Comparison of ENCODE assay signal across 8 cellular contexts in the genomic region with DNA sequence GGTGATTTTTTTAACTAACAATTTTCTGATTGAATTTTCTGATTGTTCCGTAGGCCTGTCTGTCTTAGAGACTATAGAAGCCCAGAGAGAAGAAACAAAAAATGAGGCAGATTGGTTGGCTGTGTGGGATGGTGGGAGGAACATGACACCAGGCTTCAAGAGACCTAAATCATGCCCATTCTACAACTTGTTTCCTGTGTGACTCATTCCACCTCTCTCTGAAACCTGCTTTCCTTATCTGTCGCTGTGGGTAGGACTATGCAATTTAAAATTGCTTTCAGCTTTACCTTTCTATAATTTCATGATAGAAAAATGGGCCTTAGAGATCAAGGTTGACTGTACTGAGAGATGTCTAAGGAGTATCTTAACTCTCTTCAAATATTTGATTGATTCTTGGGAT. TPM values are rescaled to one million over a fixed set of nuclear protein-coding genes. Genes with fewer than 3 reads are reported as not detected.
A peak's percentile ranks its signal among the peaks of the same experiment; 100 is the strongest.
DNase-seq lines count a peak whose midpoint lies in the region; ATAC-seq, FAIRE-seq and TF ChIP-seq lines count a peak whose summit lies in the region.

No MANE protein-coding gene starts in this region.

- peaks cover 59% of the 10 kb centered on the region for H3K36me3 Mint-ChIP-seq in activated T-helper 1 cell treated with anti-CD3 and anti-CD28 coated beads, Interleukin-12 subunit alpha, Interleukin-12 subunit beta, Interleukin-2, Interleukin-4 antibody, amounts not matched to agents 30 ng/mL and 10 ng/mL and 1 ng/mL, durations not matched to agents 14 hours and 24 hours and 36 hours (ENCODE audit: low read depth)
- peaks cover 17 to 71% (median 58%) of the 10 kb centered on the region in 5 donors for H3K36me3 Mint-ChIP-seq in naive thymus-derived CD4-positive, alpha-beta T cell

- POLR2A ChIA-PET in naive thymus-derived CD4-positive, alpha-beta T cell (lab: Charles Lee), result interaction anchor here (1.0 to 10.6 kb wide), 3 partner anchors 9 to 17 kb away, joined by 3 to 226 read pairs (median 9); no protein-coding TSS in a partner anchor

- CTCF ChIA-PET in naive thymus-derived CD4-positive, alpha-beta T cell (lab: Charles Lee), result interaction anchor here (1.0 kb wide), 1 partner anchor 8 kb away, joined by 5 read pairs; no protein-coding TSS in a partner anchor

- no peak for TF ChIP-seq POLR2A in GM18505 (IDR thresholded peaks at IDR 0.05; ENCODE audit: borderline replicate concordance, extremely low read depth, insufficient read depth, insufficient read length)
- no peak for TF ChIP-seq POLR2A in H54 (IDR thresholded peaks at IDR 0.05; ENCODE audit: low read depth, low read length)
- TF ChIP-seq POLR2A in heart left ventricle (IDR thresholded peaks at IDR 0.05), result no peak

- DNase-seq in H54 (ENCODE audit: insufficient read length, low spot score) (peak; percentile 25), Karpas-422 (no peak), heart left ventricle (no peak), NCI-H1048 (lab: John Stamatoyannopoulos, UW) (no peak), AG20443 (ENCODE audit: low spot score) (no peak)
- DNase-seq in activated T-helper 1 cell treated with anti-CD3 and anti-CD28 coated beads, Interleukin-12 subunit alpha, Interleukin-12 subunit beta, Interleukin-2, Interleukin-4 antibody, amounts not matched to agents 30 ng/mL and 10 ng/mL and 1 ng/mL, durations not matched to agents 14 hours and 24 hours and 36 hours (ENCODE audit: low spot score), result peak; percentile 50
- peak in 6 of 9 donors; percentile 51 to 86 (median 59) for DNase-seq in naive thymus-derived CD4-positive, alpha-beta T cell

- H3K27ac Mint-ChIP-seq in activated T-helper 1 cell treated with anti-CD3 and anti-CD28 coated beads, Interleukin-12 subunit alpha, Interleukin-12 subunit beta, Interleukin-2, Interleukin-4 antibody, amounts not matched to agents 30 ng/mL and 10 ng/mL and 1 ng/mL, durations not matched to agents 14 hours and 24 hours and 36 hours, result peak overlapping the region; percentile 92
- H3K27ac Mint-ChIP-seq in naive thymus-derived CD4-positive, alpha-beta T cell, result peak overlapping the region; percentile 85 to 98 (median 91)

- no peaks in the 10 kb centered on the region for H3K9me2 ChIP-seq in Karpas-422 (replicated peaks; ENCODE audit: insufficient read depth, low read length)

- H3K36me3 ChIP-seq in Karpas-422 (ENCODE audit: insufficient read depth, low read length), result peaks cover 63% of the 10 kb centered on the region
- H3K36me3 ChIP-seq in naive thymus-derived CD4-positive, alpha-beta T cell (ENCODE audit: control insufficient read depth in 2 of 3, insufficient read depth in 3 of 3, low read length in 3 of 3), result peaks cover 0 to 48% (median 24%) of the 10 kb centered on the region in 3 experiments
- peaks cover 0 to 48% (median 35%) of the 10 kb centered on the region in 9 donors for H3K36me3 ChIP-seq in heart left ventricle

- peaks cover 84% of the 10 kb centered on the region for H3K4me1 Mint-ChIP-seq in activated T-helper 1 cell treated with anti-CD3 and anti-CD28 coated beads, Interleukin-12 subunit alpha, Interleukin-12 subunit beta, Interleukin-2, Interleukin-4 antibody, amounts not matched to agents 30 ng/mL and 10 ng/mL and 1 ng/mL, durations not matched to agents 14 hours and 24 hours and 36 hours (ENCODE audit: low read depth)
- peaks cover 74 to 97% (median 92%) of the 10 kb centered on the region in 7 donors for H3K4me1 Mint-ChIP-seq in naive thymus-derived CD4-positive, alpha-beta T cell

- H3K9me3 ChIP-seq in Karpas-422 (ENCODE audit: low read length), result no peaks in the 10 kb centered on the region
- no peaks in the 10 kb centered on the region for H3K9me3 ChIP-seq in naive thymus-derived CD4-positive, alpha-beta T cell (ENCODE audit: control insufficient read depth in 2 of 3, low read length in 3 of 3)
- H3K9me3 ChIP-seq in heart left ventricle, result no peaks in the 10 kb centered on the region

- H3K27me3 Mint-ChIP-seq in activated T-helper 1 cell treated with anti-CD3 and anti-CD28 coated beads, Interleukin-12 subunit alpha, Interleukin-12 subunit beta, Interleukin-2, Interleukin-4 antibody, amounts not matched to agents 30 ng/mL and 10 ng/mL and 1 ng/mL, durations not matched to agents 14 hours and 24 hours and 36 hours (ENCODE audit: insufficient read depth), result no peaks in the 10 kb centered on the region
- no peaks in the 10 kb centered on the region for H3K27me3 Mint-ChIP-seq in naive thymus-derived CD4-positive, alpha-beta T cell

- H3K9ac ChIP-seq in Karpas-422 (ENCODE audit: low read length), result no peak overlapping the region

- H2AFZ ChIP-seq in Karpas-422 (ENCODE audit: low read length), result no peak overlapping the region

- ATAC-seq in GM18505 (IDR thresholded peaks at IDR 0.05; ENCODE audit: unreplicated experiment) (peak; percentile 82), heart left ventricle (no peak)
- ATAC-seq in naive thymus-derived CD4-positive, alpha-beta T cell, result peak; percentile 83

- peaks cover 15% of the 10 kb centered on the region; the same call in 1 of the 2 replicates for H3K79me2 ChIP-seq in Karpas-422 (ENCODE audit: low read length)

- WGBS in heart left ventricle, 4 donors, result 42 to 91% (median 87%) methylated on average over 2 of the region's 2 CpGs

- no peaks in the 10 kb centered on the region for H3K9me3 Mint-ChIP-seq in activated T-helper 1 cell treated with anti-CD3 and anti-CD28 coated beads, Interleukin-12 subunit alpha, Interleukin-12 subunit beta, Interleukin-2, Interleukin-4 antibody, amounts not matched to agents 30 ng/mL and 10 ng/mL and 1 ng/mL, durations not matched to agents 14 hours and 24 hours and 36 hours
- H3K9me3 Mint-ChIP-seq in naive thymus-derived CD4-positive, alpha-beta T cell, result no peaks in the 10 kb centered on the region

- no peak for TF ChIP-seq CTCF in heart left ventricle (IDR thresholded peaks at IDR 0.05)

- H3K4me1 ChIP-seq in Karpas-422 (ENCODE audit: low read length) (peaks cover 24% of the 10 kb centered on the region), heart left ventricle (peaks cover 0 to 70% (median 11%) of the 10 kb centered on the region in 12 donors)
- peaks cover 92 to 94% of the 10 kb centered on the region in 2 donors for H3K4me1 ChIP-seq in naive thymus-derived CD4-positive, alpha-beta T cell (ENCODE audit: control insufficient read depth in 2 of 2, insufficient read depth in 2 of 2, low read length in 2 of 2)

- no peak overlapping the region for H3K4me3 ChIP-seq in Karpas-422 (ENCODE audit: low read length)
- no peak overlapping the region for H3K4me3 ChIP-seq in naive thymus-derived CD4-positive, alpha-beta T cell (ENCODE audit: low read length)
- H3K4me3 ChIP-seq in heart left ventricle, result no peak overlapping the region

- peak overlapping the region; percentile 46 for H3K27ac ChIP-seq in Karpas-422 (ENCODE audit: low read length)
- H3K27ac ChIP-seq in naive thymus-derived CD4-positive, alpha-beta T cell (ENCODE audit: low read depth, low read length), result peak overlapping the region; percentile 48
- H3K27ac ChIP-seq in heart left ventricle, result peak overlapping the region in 1 of 12 donors; percentile 50

- intact Hi-C loops in activated T-helper 1 cell treated with anti-CD3 and anti-CD28 coated beads, Interleukin-12 subunit alpha, Interleukin-12 subunit beta, Interleukin-2, Interleukin-4 antibody, amounts not matched to agents 30 ng/mL and 10 ng/mL and 1 ng/mL, durations not matched to agents 14 hours and 24 hours and 36 hours (cut with micrococcal nuclease), result loop anchor here (1.0 to 10.0 kb wide), 7 partner anchors 8 to 715 kb away; a partner anchor contains a TSS
- intact Hi-C loops in naive thymus-derived CD4-positive, alpha-beta T cell (cut with micrococcal nuclease), result loop anchor here (1.0 to 10.0 kb wide), 4 partner anchors 8 to 535 kb away; no protein-coding TSS in a partner anchor
- intact Hi-C loops in heart left ventricle (cut with DNase I), result no loop called here

- FAIRE-seq in H54 (lab: Jason Lieb, UNC), result peak; percentile 95

- H3K27me3 ChIP-seq in Karpas-422 (ENCODE audit: low read length) (no peaks in the 10 kb centered on the region), heart left ventricle (no peaks in the 10 kb centered on the region)
- H3K27me3 ChIP-seq in naive thymus-derived CD4-positive, alpha-beta T cell (ENCODE audit: control insufficient read depth in 2 of 2, insufficient read depth in 2 of 2, low read length in 2 of 2), result no peaks in the 10 kb centered on the region

- H3K4me2 ChIP-seq in Karpas-422 (ENCODE audit: low read depth, low read length, poor library complexity, severe bottlenecking), result no peak overlapping the region

- H3K4me3 Mint-ChIP-seq in activated T-helper 1 cell treated with anti-CD3 and anti-CD28 coated beads, Interleukin-12 subunit alpha, Interleukin-12 subunit beta, Interleukin-2, Interleukin-4 antibody, amounts not matched to agents 30 ng/mL and 10 ng/mL and 1 ng/mL, durations not matched to agents 14 hours and 24 hours and 36 hours, result peak overlapping the region; percentile 72
- peak overlapping the region; percentile 25 to 90 (median 78) for H3K4me3 Mint-ChIP-seq in naive thymus-derived CD4-positive, alpha-beta T cell

- H4K20me1 ChIP-seq in Karpas-422 (ENCODE audit: insufficient read depth, low read depth, low read length), result no peaks in the 10 kb centered on the region

RNA-seq across cellular contexts. Expression of a gene that starts 44.5 kb away (rescaled TPM):
- total RNA-seq in Karpas-422 (2014; rRNA removed; shearing (Covaris generic); ENCODE audit: low replicate concordance), result 23.3 and 30.3 TPM in 2 replicates
- total RNA-seq in activated T-helper 1 cell treated with anti-CD3 and anti-CD28 coated beads, Interleukin-12 subunit alpha, Interleukin-12 subunit beta, Interleukin-2, Interleukin-4 antibody, amounts not matched to agents 30 ng/mL and 10 ng/mL and 1 ng/mL, durations not matched to agents 14 hours and 24 hours and 36 hours, result 29.5 and 31.1 TPM in 2 replicates
- total RNA-seq in naive thymus-derived CD4-positive, alpha-beta T cell, result 100 to 1,000 TPM in 4 of 5 experiments, 10 to 100 TPM in 1; 80.3 to 171 (median 152) TPM
- 100 to 1,000 TPM; 132 to 134 TPM for polyA plus RNA-seq in naive thymus-derived CD4-positive, alpha-beta T cell
- total RNA-seq in heart left ventricle, result 10 to 100 TPM; 12.8 to 23.6 (median 18.1) TPM
- 10 to 100 TPM in 1 of 2 donors, 1 to 10 TPM in 1; 7.3 to 26.9 TPM for polyA plus RNA-seq in heart left ventricle

RNA-seq across cellular contexts. Expression of a gene that starts 44.8 kb away (rescaled TPM):
- total RNA-seq in Karpas-422 (2014; rRNA removed; shearing (Covaris generic); ENCODE audit: low replicate concordance), result 7.6 and 22.2 TPM in 2 replicates
- total RNA-seq in activated T-helper 1 cell treated with anti-CD3 and anti-CD28 coated beads, Interleukin-12 subunit alpha, Interleukin-12 subunit beta, Interleukin-2, Interleukin-4 antibody, amounts not matched to agents 30 ng/mL and 10 ng/mL and 1 ng/mL, durations not matched to agents 14 hours and 24 hours and 36 hours, result 28.1 and 36.6 TPM in 2 replicates
- total RNA-seq in naive thymus-derived CD4-positive, alpha-beta T cell, result 10 to 100 TPM; 12.4 to 23.6 (median 15.7) TPM
- polyA plus RNA-seq in naive thymus-derived CD4-positive, alpha-beta T cell, result 10 to 100 TPM; 11.6 to 17.5 TPM
- 10 to 100 TPM; 13.7 to 35.6 (median 20.9) TPM for total RNA-seq in heart left ventricle
- 10 to 100 TPM in 1 of 2 donors, 1 to 10 TPM in 1; 10.0 to 38.3 TPM for polyA plus RNA-seq in heart left ventricle

Comparison
In these comparisons a context has a peak if more than half of its experiments do, and no peak if none do; other contexts are left out.
1. ATAC-seq: peak in GM18505 (single experiment) and naive thymus-derived CD4-positive, alpha-beta T cell (single experiment); none in heart left ventricle (0 of 4).
2. DNase-seq: peak in H54 (single experiment), activated T-helper 1 cell treated with anti-CD3 and anti-CD28 coated beads, Interleukin-12 subunit alpha, Interleukin-12 subunit beta, Interleukin-2, Interleukin-4 antibody, amounts not matched to agents 30 ng/mL and 10 ng/mL and 1 ng/mL, durations not matched to agents 14 hours and 24 hours and 36 hours (single experiment) and naive thymus-derived CD4-positive, alpha-beta T cell (6 of 9); none in Karpas-422 (single experiment), heart left ventricle (0 of 5), NCI-H1048 (single experiment) and AG20443 (single experiment).
3. intact Hi-C loops: an anchor here in activated T-helper 1 cell treated with anti-CD3 and anti-CD28 coated beads, Interleukin-12 subunit alpha, Interleukin-12 subunit beta, Interleukin-2, Interleukin-4 antibody, amounts not matched to agents 30 ng/mL and 10 ng/mL and 1 ng/mL, durations not matched to agents 14 hours and 24 hours and 36 hours (1.0 to 10.0 kb wide) and naive thymus-derived CD4-positive, alpha-beta T cell (1.0 to 10.0 kb wide); none called in heart left ventricle.